Comparison of ENCODE assay signal across 10 cellular contexts in the genomic region with DNA sequence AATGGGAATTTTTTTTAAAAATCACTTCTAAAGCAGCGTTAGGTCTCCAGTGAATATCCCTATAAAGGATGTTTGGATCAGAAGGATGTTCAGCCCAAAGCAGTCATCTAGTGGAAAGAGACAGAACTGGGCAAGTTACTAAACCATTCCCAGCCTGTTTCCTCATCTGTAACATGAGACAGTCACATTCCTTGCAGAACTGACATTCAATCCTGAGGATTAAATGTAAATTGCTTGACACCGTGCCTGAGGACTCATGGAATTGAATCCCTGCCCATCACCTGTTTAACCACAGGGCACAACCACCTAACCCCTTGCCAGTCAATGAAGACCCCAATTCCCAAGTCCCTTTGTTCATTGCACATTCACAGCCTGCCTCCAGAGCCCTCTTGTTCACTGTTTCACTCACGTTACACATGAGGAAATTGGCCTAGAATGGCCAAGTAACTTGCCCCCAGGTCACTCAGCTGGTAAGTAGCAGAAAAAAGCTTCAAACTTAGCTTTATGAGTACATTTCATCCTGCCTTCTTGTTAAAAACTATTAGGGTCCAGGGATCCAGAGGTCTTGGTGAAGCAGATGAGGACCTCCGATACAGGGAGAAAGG. TPM values are rescaled to one million over a fixed set of nuclear protein-coding genes. Genes with fewer than 3 reads are reported as not detected.
DNase-seq lines count a peak whose midpoint lies in the region; ATAC-seq and TF ChIP-seq lines count a peak whose summit lies in the region.
"Had no signal": no experiment of that assay in that cellular context is flagged by ENCODE, and none has a peak within 500 bp of the region (broad histone marks: within the 10 kb centered on the region; RNA-seq: fewer than 3 reads in every experiment).

No MANE protein-coding gene starts in this region.

- no peaks in the 10 kb centered on the region for H3K9me3 ChIP-seq in HEK293 (ENCODE audit: control insufficient read depth, insufficient read depth, low read depth, low read length)

- intact Hi-C loops in cardiac septum (cut with DNase I), result no loop called here

- in situ Hi-C loops in astrocyte of the cerebellum (cut with HindIII; ENCODE audit: low sequenced_read_pairs), result loop anchor here (25.0 kb wide), 1 partner anchor 168 kb away; no protein-coding TSS in a partner anchor

- TF ChIP-seq CTCF in HEK293 (tag by site-specific recombination; IDR thresholded peaks at IDR 0.05), result no peak
- TF ChIP-seq CTCF in astrocyte of the cerebellum (IDR thresholded peaks at IDR 0.05; ENCODE audit: low read depth, low read length, missing control alignments), result peak; percentile 39

- H3K4me3 ChIP-seq in HEK293 (ENCODE audit: low read depth, low read length), result no peak overlapping the region
- no peak overlapping the region for H3K4me3 ChIP-seq in astrocyte of the cerebellum (ENCODE audit: low read depth, low read length)

- DNase-seq in AG08396 (ENCODE audit: low spot score), result peak; percentile 88
- DNase-seq in astrocyte of the cerebellum (ENCODE audit: low read depth), result peak; percentile 60
- peak; percentile 72 for DNase-seq in kidney glomerular epithelial cell (lab: John Stamatoyannopoulos, UW)
- DNase-seq in cardiac septum (ENCODE audit: low spot score), result no peak
- DNase-seq: activated gamma-delta T cell; naive thymus-derived CD8-positive, alpha-beta T cell had no signal

- CTCF ChIA-PET in HEK293 (lab: Yijun Ruan, JAX), result interaction anchor here (1.2 to 1.6 kb wide), 4 partner anchors 9 to 250 kb away, joined by 3 to 4 read pairs (median 3); a partner anchor contains a TSS

- no peak overlapping the region for H3K27ac ChIP-seq in HEK293 (ENCODE audit: extremely low read depth, low read depth, low read length)

- H3K4me1 ChIP-seq in HEK293 (ENCODE audit: control insufficient read depth, insufficient read depth, low read length), result peaks cover 12% of the 10 kb centered on the region

- POLR2A ChIA-PET in HEK293 (lab: Yijun Ruan, JAX), result no interaction called here

- H3K36me3 ChIP-seq in HEK293 (ENCODE audit: control insufficient read depth in 2 of 2, insufficient read depth in 1 of 2, low read length in 2 of 2), result no peaks in the 10 kb centered on the region

- ATAC-seq in GM19023 (IDR thresholded peaks at IDR 0.05; ENCODE audit: unreplicated experiment) (no peak), GM21529 (IDR thresholded peaks at IDR 0.05; ENCODE audit: unreplicated experiment) (no peak), HG02678 (IDR thresholded peaks at IDR 0.05; ENCODE audit: unreplicated experiment) (no peak)
- ATAC-seq: naive thymus-derived CD8-positive, alpha-beta T cell had no signal

TF ChIP-seq in HEK293, 187 proteins besides CTCF, POLR2A, EP300 and RAD21 (continues in another document):
- TF ChIP-seq, protein P1, sequence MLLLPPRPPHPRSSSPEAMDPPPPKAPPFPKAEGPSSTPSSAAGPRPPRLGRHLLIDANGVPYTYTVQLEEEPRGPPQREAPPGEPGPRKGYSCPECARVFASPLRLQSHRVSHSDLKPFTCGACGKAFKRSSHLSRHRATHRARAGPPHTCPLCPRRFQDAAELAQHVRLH (tag by site-specific recombination; IDR thresholded peaks at IDR 0.05), result no peak
- 0 out of 2 replicates have a peak, but pooled peaks have one; percentile 39 for TF ChIP-seq ZNF660 (tag by site-specific recombination; IDR thresholded peaks at IDR 0.05)
- TF ChIP-seq, protein P2, sequence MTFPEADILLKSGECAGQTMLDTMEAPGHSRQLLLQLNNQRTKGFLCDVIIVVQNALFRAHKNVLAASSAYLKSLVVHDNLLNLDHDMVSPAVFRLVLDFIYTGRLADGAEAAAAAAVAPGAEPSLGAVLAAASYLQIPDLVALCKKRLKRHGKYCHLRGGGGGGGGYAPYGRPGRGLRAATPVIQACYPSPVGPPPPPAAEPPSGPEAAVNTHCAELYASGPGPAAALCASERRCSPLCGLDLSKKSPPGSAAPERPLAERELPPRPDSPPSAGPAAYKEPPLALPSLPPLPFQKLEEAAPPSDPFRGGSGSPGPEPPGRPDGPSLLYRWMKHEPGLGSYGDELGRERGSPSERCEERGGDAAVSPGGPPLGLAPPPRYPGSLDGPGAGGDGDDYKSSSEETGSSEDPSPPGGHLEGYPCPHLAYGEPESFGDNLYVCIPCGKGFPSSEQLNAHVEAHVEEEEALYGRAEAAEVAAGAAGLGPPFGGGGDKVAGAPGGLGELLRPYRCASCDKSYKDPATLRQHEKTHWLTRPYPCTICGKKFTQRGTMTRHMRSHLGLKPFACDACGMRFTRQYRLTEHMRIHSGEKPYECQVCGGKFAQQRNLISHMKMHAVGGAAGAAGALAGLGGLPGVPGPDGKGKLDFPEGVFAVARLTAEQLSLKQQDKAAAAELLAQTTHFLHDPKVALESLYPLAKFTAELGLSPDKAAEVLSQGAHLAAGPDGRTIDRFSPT (tag by site-specific recombination; IDR thresholded peaks at IDR 0.05), result peak; percentile 69
- TF ChIP-seq, protein P3, sequence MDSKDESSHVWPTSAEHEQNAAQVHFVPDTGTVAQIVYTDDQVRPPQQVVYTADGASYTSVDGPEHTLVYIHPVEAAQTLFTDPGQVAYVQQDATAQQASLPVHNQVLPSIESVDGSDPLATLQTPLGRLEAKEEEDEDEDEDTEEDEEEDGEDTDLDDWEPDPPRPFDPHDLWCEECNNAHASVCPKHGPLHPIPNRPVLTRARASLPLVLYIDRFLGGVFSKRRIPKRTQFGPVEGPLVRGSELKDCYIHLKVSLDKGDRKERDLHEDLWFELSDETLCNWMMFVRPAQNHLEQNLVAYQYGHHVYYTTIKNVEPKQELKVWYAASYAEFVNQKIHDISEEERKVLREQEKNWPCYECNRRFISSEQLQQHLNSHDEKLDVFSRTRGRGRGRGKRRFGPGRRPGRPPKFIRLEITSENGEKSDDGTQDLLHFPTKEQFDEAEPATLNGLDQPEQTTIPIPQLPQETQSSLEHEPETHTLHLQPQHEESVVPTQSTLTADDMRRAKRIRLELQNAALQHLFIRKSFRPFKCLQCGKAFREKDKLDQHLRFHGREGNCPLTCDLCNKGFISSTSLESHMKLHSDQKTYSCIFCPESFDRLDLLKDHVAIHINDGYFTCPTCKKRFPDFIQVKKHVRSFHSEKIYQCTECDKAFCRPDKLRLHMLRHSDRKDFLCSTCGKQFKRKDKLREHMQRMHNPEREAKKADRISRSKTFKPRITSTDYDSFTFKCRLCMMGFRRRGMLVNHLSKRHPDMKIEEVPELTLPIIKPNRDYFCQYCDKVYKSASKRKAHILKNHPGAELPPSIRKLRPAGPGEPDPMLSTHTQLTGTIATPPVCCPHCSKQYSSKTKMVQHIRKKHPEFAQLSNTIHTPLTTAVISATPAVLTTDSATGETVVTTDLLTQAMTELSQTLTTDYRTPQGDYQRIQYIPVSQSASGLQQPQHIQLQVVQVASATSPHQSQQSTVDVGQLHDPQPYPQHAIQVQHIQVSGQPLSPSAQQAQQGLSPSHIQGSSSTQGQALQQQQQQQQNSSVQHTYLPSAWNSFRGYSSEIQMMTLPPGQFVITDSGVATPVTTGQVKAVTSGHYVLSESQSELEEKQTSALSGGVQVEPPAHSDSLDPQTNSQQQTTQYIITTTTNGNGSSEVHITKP (tag by site-specific recombination; IDR thresholded peaks at IDR 0.05), result peak; percentile 54
- TF ChIP-seq, protein P4, sequence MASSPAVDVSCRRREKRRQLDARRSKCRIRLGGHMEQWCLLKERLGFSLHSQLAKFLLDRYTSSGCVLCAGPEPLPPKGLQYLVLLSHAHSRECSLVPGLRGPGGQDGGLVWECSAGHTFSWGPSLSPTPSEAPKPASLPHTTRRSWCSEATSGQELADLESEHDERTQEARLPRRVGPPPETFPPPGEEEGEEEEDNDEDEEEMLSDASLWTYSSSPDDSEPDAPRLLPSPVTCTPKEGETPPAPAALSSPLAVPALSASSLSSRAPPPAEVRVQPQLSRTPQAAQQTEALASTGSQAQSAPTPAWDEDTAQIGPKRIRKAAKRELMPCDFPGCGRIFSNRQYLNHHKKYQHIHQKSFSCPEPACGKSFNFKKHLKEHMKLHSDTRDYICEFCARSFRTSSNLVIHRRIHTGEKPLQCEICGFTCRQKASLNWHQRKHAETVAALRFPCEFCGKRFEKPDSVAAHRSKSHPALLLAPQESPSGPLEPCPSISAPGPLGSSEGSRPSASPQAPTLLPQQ (tag by site-specific recombination; IDR thresholded peaks at IDR 0.05), result no peak
- TF ChIP-seq BCL11A (tag by site-specific recombination; IDR thresholded peaks at IDR 0.05; ENCODE audit: low read depth), result no peak
- TF ChIP-seq ZNF629 (tag by site-specific recombination; IDR thresholded peaks at IDR 0.05), result 0 out of 2 replicates have a peak, but pooled peaks have one; percentile 35
- 0 out of 2 replicates have a peak, but pooled peaks have one; percentile 34 for TF ChIP-seq ZNF600 (tag by site-specific recombination; IDR thresholded peaks at IDR 0.05)
- no peak for TF ChIP-seq ZNF114 (tag by site-specific recombination; IDR thresholded peaks at IDR 0.05)
- TF ChIP-seq ZNF366 (tag by site-specific recombination; conservative IDR thresholded peaks at IDR 0.05), result 0 out of 2 replicates have a peak, but pooled peaks have one; percentile 31
- TF ChIP-seq ZNF335 (tag by site-specific recombination; conservative IDR thresholded peaks at IDR 0.05), result peak; percentile 30
- peak; percentile 32; the same call in 1 of the 2 replicates for TF ChIP-seq SP7 (tag by site-specific recombination; IDR thresholded peaks at IDR 0.05)
- TF ChIP-seq ZBTB17 (tag by site-specific recombination; IDR thresholded peaks at IDR 0.05), result peak; percentile 45; the same call in 1 of the 2 replicates
- TF ChIP-seq SCRT2 (tag by site-specific recombination; IDR thresholded peaks at IDR 0.05), result 0 out of 2 replicates have a peak, but pooled peaks have one; percentile 41
- TF ChIP-seq, protein P5, sequence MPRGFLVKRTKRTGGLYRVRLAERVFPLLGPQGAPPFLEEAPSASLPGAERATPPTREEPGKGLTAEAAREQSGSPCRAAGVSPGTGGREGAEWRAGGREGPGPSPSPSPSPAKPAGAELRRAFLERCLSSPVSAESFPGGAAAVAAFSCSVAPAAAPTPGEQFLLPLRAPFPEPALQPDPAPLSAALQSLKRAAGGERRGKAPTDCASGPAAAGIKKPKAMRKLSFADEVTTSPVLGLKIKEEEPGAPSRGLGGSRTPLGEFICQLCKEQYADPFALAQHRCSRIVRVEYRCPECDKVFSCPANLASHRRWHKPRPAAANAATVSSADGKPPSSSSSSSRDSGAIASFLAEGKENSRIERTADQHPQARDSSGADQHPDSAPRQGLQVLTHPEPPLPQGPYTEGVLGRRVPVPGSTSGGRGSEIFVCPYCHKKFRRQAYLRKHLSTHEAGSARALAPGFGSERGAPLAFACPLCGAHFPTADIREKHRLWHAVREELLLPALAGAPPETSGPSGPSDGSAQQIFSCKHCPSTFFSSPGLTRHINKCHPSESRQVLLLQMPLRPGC (tag by site-specific recombination; IDR thresholded peaks at IDR 0.05), result peak; percentile 51; the same call in 1 of the 2 replicates
- TF ChIP-seq OVOL3 (tag by site-specific recombination; IDR thresholded peaks at IDR 0.05), result no peak
- TF ChIP-seq KLF1 (tag by site-specific recombination; IDR thresholded peaks at IDR 0.05), result peak; percentile 14; the same call in 1 of the 2 replicates

RNA-seq across cellular contexts. Expression of a gene that starts 1.4 kb away (rescaled TPM):
- total RNA-seq in cardiac septum, result 1.3 TPM

RNA-seq across cellular contexts. Expression of a gene that starts 14.5 kb away (rescaled TPM):
- total RNA-seq in cardiac septum, result 1.3 TPM

RNA-seq across cellular contexts. Expression of a gene that starts 23.8 kb away (rescaled TPM):
- 10.4 TPM for total RNA-seq in cardiac septum

RNA-seq across cellular contexts. Expression of a gene that starts 28.3 kb away (rescaled TPM):
- 10.5 TPM for total RNA-seq in cardiac septum

RNA-seq across cellular contexts. Expression of a gene that starts 30.8 kb away (rescaled TPM):
- total RNA-seq in cardiac septum, result 23.4 TPM
